Comparison of ENCODE assay signal across 1 cellular context in genomic region chr18:74282359-74283254, GRCh38.
A peak's percentile ranks its signal among the peaks of the same experiment; 100 is the strongest.
TF ChIP-seq lines count a peak whose summit lies in the region.

No MANE protein-coding gene starts in this region.

TF ChIP-seq in HepG2, 621 proteins besides CTCF, POLR2A, EP300 and RAD21 (continued from another document and continues in another):
- TF ChIP-seq ZNF574 (CRISPR knock-in tag; IDR thresholded peaks at IDR 0.05) (peak; percentile 46), ZNF503 (CRISPR knock-in tag; IDR thresholded peaks at IDR 0.05) (peak; percentile 24; the same call in 1 of the 2 replicates), PRMT3 (CRISPR knock-in tag; IDR thresholded peaks at IDR 0.05; ENCODE audit: borderline replicate concordance, low read depth) (no peak), KDM4B (CRISPR knock-in tag; IDR thresholded peaks at IDR 0.05) (no peak), PITX1 (CRISPR knock-in tag; IDR thresholded peaks at IDR 0.05) (peak; percentile 20; the same call in 1 of the 2 replicates), NFRKB (IDR thresholded peaks at IDR 0.05) (no peak), ZNF607 (CRISPR knock-in tag; IDR thresholded peaks at IDR 0.05; ENCODE audit: borderline replicate concordance) (0 out of 2 replicates have a peak, but pooled peaks have one; percentile 41), NFIC (IDR thresholded peaks at IDR 0.05; ENCODE audit: low read length) (no peak), HNF4G (IDR thresholded peaks at IDR 0.05; ENCODE audit: borderline replicate concordance, low read depth, low read length) (peak; percentile 47; the same call in 1 of the 2 replicates), HNF4G (CRISPR knock-in tag; IDR thresholded peaks at IDR 0.05; ENCODE audit: borderline replicate concordance, low read depth) (no peak), STAG1 (CRISPR knock-in tag; IDR thresholded peaks at IDR 0.05) (0 out of 2 replicates have a peak, but pooled peaks have one; percentile 4), MTA3 (CRISPR knock-in tag; IDR thresholded peaks at IDR 0.05) (no peak), ZNF740 (CRISPR knock-in tag; IDR thresholded peaks at IDR 0.05) (0 out of 2 replicates have a peak, but pooled peaks have one; percentile 48), ZNF768 (CRISPR knock-in tag; IDR thresholded peaks at IDR 0.05) (peak; percentile 32; the same call in 1 of the 2 replicates), NFYC (CRISPR knock-in tag; IDR thresholded peaks at IDR 0.05) (no peak), RXRB (CRISPR knock-in tag; IDR thresholded peaks at IDR 0.05; ENCODE audit: borderline replicate concordance) (peak; percentile 76; the same call in 1 of the 2 replicates), PAXIP1 (CRISPR knock-in tag; conservative IDR thresholded peaks at IDR 0.05) (peak; percentile 74), ZBTB38 (CRISPR knock-in tag; IDR thresholded peaks at IDR 0.05) (peak; percentile 38; the same call in 1 of the 2 replicates), REPIN1 (CRISPR knock-in tag; IDR thresholded peaks at IDR 0.05; ENCODE audit: borderline replicate concordance, low read depth) (no peak), ELF4 (CRISPR knock-in tag; IDR thresholded peaks at IDR 0.05; ENCODE audit: borderline replicate concordance) (0 out of 2 replicates have a peak, but pooled peaks have one; percentile 10), CCAR2 (optimal IDR thresholded peaks at IDR 0.05; ENCODE audit: low read depth, low read length) (no peak), ZNF232 (CRISPR knock-in tag; IDR thresholded peaks at IDR 0.05; ENCODE audit: borderline replicate concordance) (peak; percentile 49; the same call in 1 of the 2 replicates), HIC2 (CRISPR knock-in tag; IDR thresholded peaks at IDR 0.05; ENCODE audit: low read depth) (peak; percentile 52; the same call in 1 of the 2 replicates), ZNF646 (CRISPR knock-in tag; IDR thresholded peaks at IDR 0.05) (no peak), ZNF572 (CRISPR knock-in tag; IDR thresholded peaks at IDR 0.05) (0 out of 2 replicates have a peak, but pooled peaks have one; percentile 74), ZMYM2 (CRISPR knock-in tag; IDR thresholded peaks at IDR 0.05) (no peak), SALL1 (CRISPR knock-in tag; IDR thresholded peaks at IDR 0.05) (peak; percentile 48; the same call in 1 of the 2 replicates), FOXP1 (IDR thresholded peaks at IDR 0.05) (no peak), FOXP1 (CRISPR knock-in tag; IDR thresholded peaks at IDR 0.05) (no peak), ZNF18 (CRISPR knock-in tag; IDR thresholded peaks at IDR 0.05; ENCODE audit: insufficient replicate concordance) (peak; percentile 37), IRF9 (CRISPR knock-in tag; IDR thresholded peaks at IDR 0.05; ENCODE audit: borderline replicate concordance) (0 out of 2 replicates have a peak, but pooled peaks have one; percentile 17), HNF1B (CRISPR knock-in tag; IDR thresholded peaks at IDR 0.05) (0 out of 2 replicates have a peak, but pooled peaks have one; percentile 57), ZFP1 (CRISPR knock-in tag; IDR thresholded peaks at IDR 0.05) (no peak), ZBTB3 (CRISPR knock-in tag; IDR thresholded peaks at IDR 0.05; ENCODE audit: borderline replicate concordance, low read depth) (no peak), ZNF543 (CRISPR knock-in tag; IDR thresholded peaks at IDR 0.05) (0 out of 2 replicates have a peak, but pooled peaks have one; percentile 17)
